In the genomic region with DNA sequence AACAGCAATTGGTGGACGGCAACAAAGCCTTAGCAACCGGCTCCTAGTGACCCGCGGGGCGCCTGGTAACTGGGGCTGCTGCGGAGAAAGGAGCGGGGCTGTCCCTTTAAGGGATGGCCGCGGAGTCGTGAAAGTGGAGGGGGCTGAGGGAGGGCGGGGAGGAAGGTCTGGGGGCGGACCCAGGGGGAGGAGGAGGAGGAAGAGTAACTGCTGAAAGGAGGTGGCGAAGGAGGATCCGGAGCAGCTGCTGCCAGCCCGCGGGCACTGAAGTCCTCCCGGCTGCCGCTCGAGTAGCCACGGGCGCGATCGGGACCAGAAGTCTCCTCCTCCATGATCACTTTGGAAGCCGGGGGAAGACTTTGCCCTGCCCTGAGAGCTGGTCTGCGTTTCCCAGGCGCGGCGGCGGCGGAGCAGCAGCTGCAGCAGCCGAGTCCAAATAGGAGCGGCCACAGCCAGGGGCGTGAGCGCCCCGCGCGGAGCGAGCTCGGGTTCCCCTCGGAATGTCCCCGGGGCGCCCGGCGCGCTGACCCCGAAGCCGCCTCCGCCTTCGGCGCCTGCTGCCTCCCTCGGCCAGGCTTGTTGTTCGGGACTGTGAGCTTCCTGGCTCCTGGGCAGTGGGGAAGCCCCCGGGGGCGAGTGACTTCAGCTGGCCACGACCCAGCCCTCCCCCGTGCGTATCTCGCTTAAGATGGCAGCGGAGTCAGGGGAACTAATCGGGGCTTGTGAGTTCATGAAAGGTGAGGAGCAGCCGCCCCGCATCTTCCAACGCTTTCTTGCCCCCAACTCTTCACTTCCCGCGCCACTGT, we compare ENCODE assay signal across 8 cellular contexts.
DNase-seq lines count a peak whose midpoint lies in the region; ATAC-seq lines count a peak whose summit lies in the region.

A gene with protein sequence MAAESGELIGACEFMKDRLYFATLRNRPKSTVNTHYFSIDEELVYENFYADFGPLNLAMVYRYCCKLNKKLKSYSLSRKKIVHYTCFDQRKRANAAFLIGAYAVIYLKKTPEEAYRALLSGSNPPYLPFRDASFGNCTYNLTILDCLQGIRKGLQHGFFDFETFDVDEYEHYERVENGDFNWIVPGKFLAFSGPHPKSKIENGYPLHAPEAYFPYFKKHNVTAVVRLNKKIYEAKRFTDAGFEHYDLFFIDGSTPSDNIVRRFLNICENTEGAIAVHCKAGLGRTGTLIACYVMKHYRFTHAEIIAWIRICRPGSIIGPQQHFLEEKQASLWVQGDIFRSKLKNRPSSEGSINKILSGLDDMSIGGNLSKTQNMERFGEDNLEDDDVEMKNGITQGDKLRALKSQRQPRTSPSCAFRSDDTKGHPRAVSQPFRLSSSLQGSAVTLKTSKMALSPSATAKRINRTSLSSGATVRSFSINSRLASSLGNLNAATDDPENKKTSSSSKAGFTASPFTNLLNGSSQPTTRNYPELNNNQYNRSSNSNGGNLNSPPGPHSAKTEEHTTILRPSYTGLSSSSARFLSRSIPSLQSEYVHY (plus strand): TSS at position 240 of the 806 bp plus-strand sequence. CDS start 449 bp downstream, at position 689.

- DNase-seq in AG08396 (ENCODE audit: low spot score), result peak; percentile 95
- peak; percentile 94 for DNase-seq in NCI-H226
- DNase-seq in activated CD4-positive, CD25-positive, alpha-beta regulatory T cell (lab: John Stamatoyannopoulos, UW), result peak; percentile 60 to 79 (median 71)
- peak; percentile 80 for DNase-seq in central memory CD4-positive, alpha-beta T cell
- DNase-seq in islet precursor cell, result peak; percentile 99
- DNase-seq in stimulated activated CD4-positive, alpha-beta T cell treated with anti-CD3 and anti-CD28 coated beads, Interleukin-12 subunit alpha, Interleukin-12 subunit beta, amount 100 ng/mL, for 48 hours (ENCODE audit: low read depth in 2 of 3, low spot score in 1 of 3), result peak; percentile 74 to 85 (median 85)

- ATAC-seq in GM18909 (IDR thresholded peaks at IDR 0.05; ENCODE audit: poor library complexity, unreplicated experiment), result peak; percentile 68
- peak; percentile 63 for ATAC-seq in HG03175 (IDR thresholded peaks at IDR 0.05; ENCODE audit: unreplicated experiment)

Comparison
In these comparisons a context has a peak if more than half of its experiments do, and no peak if none do; other contexts are left out.
1. Peak in every context shown above with its lines: DNase-seq and ATAC-seq.